Comparison of ENCODE assay signal across 7 cellular contexts in the genomic region with DNA sequence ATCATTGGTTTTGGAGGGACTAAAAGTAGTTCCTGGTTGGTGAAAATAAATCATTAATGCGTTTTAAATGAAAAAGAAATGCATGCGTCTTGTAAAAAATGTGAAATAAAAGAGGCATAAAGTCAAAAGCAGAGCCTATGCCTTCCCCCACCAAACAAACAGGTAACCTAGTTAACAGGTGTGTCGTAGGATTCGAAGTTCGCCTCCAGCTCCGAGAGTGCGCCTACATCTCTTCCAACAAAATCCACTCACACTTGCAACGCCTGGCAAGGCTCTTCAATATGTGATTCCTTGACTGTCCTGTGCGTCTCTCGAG. TPM values are rescaled to one million over a fixed set of nuclear protein-coding genes. Genes with fewer than 3 reads are reported as not detected.
DNase-seq lines count a peak whose midpoint lies in the region; ATAC-seq, FAIRE-seq and TF ChIP-seq lines count a peak whose summit lies in the region.

No MANE protein-coding gene starts in this region.

- no peak overlapping the region for H2AK5ac ChIP-seq in H9 (ENCODE audit: insufficient read length, low read length)

- H3K4ac ChIP-seq in H9 (ENCODE audit: low read depth, low read length): no peak overlapping the region

- no peak for ATAC-seq in T-cell (replicated peaks in 1 of 4)

- H3K4me1 ChIP-seq in H9 (ENCODE audit: insufficient read depth, low read length): peaks cover 3% of the 10 kb centered on the region
- peaks cover 21% of the 10 kb centered on the region for H3K4me1 ChIP-seq in skeletal muscle satellite cell (ENCODE audit: control insufficient read depth, insufficient read depth, low read length)

- H2BK15ac ChIP-seq in H9 (ENCODE audit: low read depth, low read length): no peak overlapping the region

- H3K4me3 ChIP-seq in foreskin fibroblast (ENCODE audit: low read depth in 1 of 2, low read length in 2 of 2) (peak overlapping the region; percentile 61 to 96), skeletal muscle satellite cell (ENCODE audit: low read length) (peak overlapping the region; percentile 98)

- H3K56ac ChIP-seq in H9 (ENCODE audit: insufficient read length, low read depth, low read length): no peak overlapping the region

- no peak overlapping the region for H2BK5ac ChIP-seq in H9 (ENCODE audit: insufficient read length, low read length)

- CTCF ChIA-PET in T-cell (lab: Charles Lee): interaction anchor here (0.9 to 2.4 kb wide), 5 partner anchors 14 to 25 kb away, joined by 3 to 11 read pairs (median 8); no protein-coding TSS in a partner anchor

- DNase-seq in H9: no peak
- no peak for DNase-seq in T-cell
- DNase-seq in foreskin fibroblast: no peak
- DNase-seq in NCI-H524 treated with DMSO at 0.1 percent for 48 hours (lab: John Stamatoyannopoulos, UW): no peak
- no peak for DNase-seq in H54 (ENCODE audit: insufficient read length, low spot score)
- no peak for DNase-seq in DMS53 (lab: John Stamatoyannopoulos, UW)

- H3K9ac ChIP-seq in H9 (ENCODE audit: extremely low read depth, insufficient read length, low read length) (peak overlapping the region; percentile 69), skeletal muscle satellite cell (ENCODE audit: low read depth, low read length) (peak overlapping the region; percentile 91)

- no peaks in the 10 kb centered on the region for H3K9me3 Mint-ChIP-seq in H9
- H3K9me3 Mint-ChIP-seq in T-cell: no peaks in the 10 kb centered on the region

- no peak for TF ChIP-seq POLR2A in H54 (IDR thresholded peaks at IDR 0.05; ENCODE audit: low read depth, low read length)

- peaks cover 7% of the 10 kb centered on the region for H3K23me2 ChIP-seq in H9 (ENCODE audit: insufficient read length, low read depth, low read length, poor library complexity, severe bottlenecking)

- H3K27ac Mint-ChIP-seq in H9 (peak overlapping the region; percentile 97 to 99 (median 99)), T-cell (peak overlapping the region; percentile 93 to 97)

- no peaks in the 10 kb centered on the region for H3K27me3 ChIP-seq in H9 (ENCODE audit: insufficient read depth, low read length)
- no peaks in the 10 kb centered on the region for H3K27me3 ChIP-seq in skeletal muscle satellite cell (ENCODE audit: control insufficient read depth, insufficient read depth, low read length)

- POLR2A ChIA-PET in T-cell (lab: Charles Lee): interaction anchor here (0.5 to 1.5 kb wide), 7 partner anchors 9 to 179 kb away, joined by 3 to 8 read pairs (median 4); no protein-coding TSS in a partner anchor

- H2BK20ac ChIP-seq in H9 (ENCODE audit: low read depth, low read length, poor library complexity, severe bottlenecking): no peak overlapping the region

- H3K4me3 Mint-ChIP-seq in H9 (peak overlapping the region; percentile 81 to 89), T-cell (peak overlapping the region; percentile 94 to 98 (median 96))

- H3K14ac ChIP-seq in H9 (ENCODE audit: insufficient read depth, low read length): no peak overlapping the region; the same call in 1 of the 2 replicates

- H3K4me2 ChIP-seq in H9 (ENCODE audit: insufficient read depth, insufficient read length, low read length) (peak overlapping the region; percentile 74), skeletal muscle satellite cell (ENCODE audit: low read length) (peak overlapping the region; percentile 90)

- no peak overlapping the region for H4K5ac ChIP-seq in H9 (ENCODE audit: insufficient read length, low read depth, low read length)

- H3K4me1 Mint-ChIP-seq in H9: peaks cover 26 to 50% of the 10 kb centered on the region in 2 experiments
- peaks cover 50 to 63% (median 51%) of the 10 kb centered on the region in 3 donors for H3K4me1 Mint-ChIP-seq in T-cell

- H3K27ac ChIP-seq in H9 (ENCODE audit: insufficient read length, low read depth, low read length): no peak overlapping the region

- no peak overlapping the region for H4K8ac ChIP-seq in H9 (replicated peaks; ENCODE audit: insufficient read length, low read depth, low read length)

- no peak overlapping the region for H4K91ac ChIP-seq in H9 (ENCODE audit: insufficient read length, low read depth, low read length)

- H3K36me3 Mint-ChIP-seq in H9 (ENCODE audit: insufficient read depth in 1 of 3, low read depth in 3 of 3): peaks cover 6 to 24% (median 7%) of the 10 kb centered on the region in 3 experiments; a peak in 6 of 7 replicates
- peaks cover 9% of the 10 kb centered on the region for H3K36me3 Mint-ChIP-seq in T-cell

- no peaks in the 10 kb centered on the region for H4K20me1 ChIP-seq in H9 (ENCODE audit: control insufficient read depth, insufficient read depth, insufficient read length)

- no peaks in the 10 kb centered on the region for H3K79me1 ChIP-seq in H9 (ENCODE audit: insufficient read depth, low read depth, low read length, poor library complexity, severe bottlenecking)

- FAIRE-seq in H54 (lab: Jason Lieb, UNC): no peak

- no peak overlapping the region for H3K23ac ChIP-seq in H9 (ENCODE audit: insufficient read length, low read depth, low read length)

- no peak overlapping the region for H3K18ac ChIP-seq in H9 (ENCODE audit: insufficient read length, low read depth, low read length)

- H3K9me3 ChIP-seq in H9 (ENCODE audit: control insufficient read depth, low read depth, low read length) (no peaks in the 10 kb centered on the region), skeletal muscle satellite cell (replicated peaks; ENCODE audit: low read length) (no peaks in the 10 kb centered on the region)

- no peak overlapping the region for H2BK120ac ChIP-seq in H9 (ENCODE audit: low read depth, low read length, poor library complexity, severe bottlenecking)

- H3K79me2 ChIP-seq in H9 (ENCODE audit: insufficient read depth, low read length): peaks cover 26% of the 10 kb centered on the region; the same call in 1 of the 2 replicates

- no peak for TF ChIP-seq CTCF in H9 (conservative IDR thresholded peaks at IDR 0.05)
- TF ChIP-seq CTCF in foreskin fibroblast (IDR thresholded peaks at IDR 0.05; ENCODE audit: low read depth, low read length): no peak

- no CpG with 5 or more reads among the region's 10 CpGs for WGBS in H9 (ENCODE audit: extremely low coverage, insufficient read length, low lambda C conversion rate)

- no peak overlapping the region for H2BK12ac ChIP-seq in H9 (ENCODE audit: insufficient read length, low read depth, low read length)

- peaks cover 21% of the 10 kb centered on the region for H3K36me3 ChIP-seq in skeletal muscle satellite cell (ENCODE audit: insufficient read depth, low read length)

- no peak overlapping the region for H2AFZ ChIP-seq in H9 (ENCODE audit: low read length)

- no peak overlapping the region for H3T11ph ChIP-seq in H9 (ENCODE audit: low read length)

- H3K27me3 Mint-ChIP-seq in H9 (ENCODE audit: low read depth) (no peaks in the 10 kb centered on the region), T-cell (no peaks in the 10 kb centered on the region)

RNA-seq across cellular contexts. Expression of gene SMAD4, which starts 0.7 kb away (rescaled TPM):
- 172 and 179 TPM in 2 replicates for total RNA-seq in H9 (2021)
- total RNA-seq in T-cell: 100 to 1,000 TPM in 4 of 5 donors, 10 to 100 TPM in 1; 80.9 to 124 (median 117) TPM
- total RNA-seq in skeletal muscle satellite cell (2012; rRNA removed): 49.4 and 71.6 TPM in 2 replicates
